Comparison of ENCODE assay signal across 8 cellular contexts in the genomic region with DNA sequence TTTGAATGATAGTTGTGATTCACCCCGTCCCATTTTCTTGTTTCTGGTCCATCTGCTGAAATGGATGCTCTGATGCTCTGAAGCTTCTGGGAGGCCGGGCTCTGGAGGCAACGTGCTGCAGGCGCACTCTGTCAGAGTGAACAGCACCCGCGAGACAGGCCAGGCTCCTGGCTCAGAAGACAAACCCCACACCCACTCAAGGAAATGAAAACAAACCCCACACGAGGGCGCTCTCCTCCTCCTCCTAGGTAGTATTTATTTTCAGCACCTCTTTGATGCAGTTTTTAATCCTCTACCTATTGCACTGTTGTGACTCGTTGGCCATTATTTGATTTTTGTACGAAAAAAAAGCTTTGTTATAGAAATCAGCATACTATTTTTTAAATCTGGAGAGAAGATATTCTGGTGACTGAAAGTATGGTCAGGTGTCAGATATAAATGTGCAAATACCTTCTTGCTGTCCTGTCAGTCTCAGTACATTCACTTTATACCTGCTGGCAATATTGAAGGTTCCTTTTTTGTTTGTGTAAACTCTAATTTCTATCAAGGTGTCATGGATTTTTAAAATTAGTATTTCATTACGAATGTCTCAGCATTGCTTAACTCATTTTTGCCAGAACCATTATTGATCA. TPM values are rescaled to one million over a fixed set of nuclear protein-coding genes. Genes with fewer than 3 reads are reported as not detected.
A peak's percentile ranks its signal among the peaks of the same experiment; 100 is the strongest.
DNase-seq lines count a peak whose midpoint lies in the region; ATAC-seq, FAIRE-seq and TF ChIP-seq lines count a peak whose summit lies in the region.

No MANE protein-coding gene starts in this region.

- H3K9me3 ChIP-seq in A549 (peaks cover 16% of the 10 kb centered on the region; the same call in 2 of the 3 replicates), OCI-LY3 (ENCODE audit: insufficient read depth, low read length) (no peaks in the 10 kb centered on the region), suprapubic skin (no peaks in the 10 kb centered on the region)

- H3K4me3 Mint-ChIP-seq in progenitor cell of endocrine pancreas (ENCODE audit: low read depth), result no peak overlapping the region

- H3K27ac Mint-ChIP-seq in progenitor cell of endocrine pancreas, result no peak overlapping the region

- H3K9ac ChIP-seq in OCI-LY3 (ENCODE audit: low read length), result no peak overlapping the region

- TF ChIP-seq RAD21 in A549 (conservative IDR thresholded peaks at IDR 0.05 in 1 of 2, IDR thresholded peaks at IDR 0.05 in 1 of 2), result peak; percentile 42 to 53; a peak in 4 of 5 replicates

- TF ChIP-seq EP300 in A549 (IDR thresholded peaks at IDR 0.05) (no peak), suprapubic skin (IDR thresholded peaks at IDR 0.05) (no peak)

- WGBS in A549 (ENCODE audit: missing lambda C conversion rate), result 9% methylated on average over 11 of the region's 11 CpGs
- 47% methylated on average over 11 of the region's 11 CpGs for WGBS in suprapubic skin

- H2AFZ ChIP-seq in OCI-LY3 (ENCODE audit: low read depth, low read length), result no peak overlapping the region

- H3K4me1 ChIP-seq in A549 (no peaks in the 10 kb centered on the region), OCI-LY3 (ENCODE audit: low read length) (peaks cover 7% of the 10 kb centered on the region), suprapubic skin (no peaks in the 10 kb centered on the region)

- H3K4me1 Mint-ChIP-seq in progenitor cell of endocrine pancreas (ENCODE audit: low read depth), result no peaks in the 10 kb centered on the region

- H3K4me3 ChIP-seq in A549, result no peak overlapping the region
- no peak overlapping the region for H3K4me3 ChIP-seq in OCI-LY3 (ENCODE audit: low read length)
- H3K4me3 ChIP-seq in fibroblast of the aortic adventitia (ENCODE audit: low read depth, low read length), result no peak overlapping the region
- H3K4me3 ChIP-seq in suprapubic skin, result no peak overlapping the region

- no peaks in the 10 kb centered on the region for H3K79me2 ChIP-seq in OCI-LY3 (ENCODE audit: low read length)

- no peak for FAIRE-seq in A549 (lab: Jason Lieb, UNC)

- POLR2A ChIA-PET in A549 (lab: Yijun Ruan, JAX), result no interaction called here

- no peaks in the 10 kb centered on the region for H3K27me3 ChIP-seq in OCI-LY3 (ENCODE audit: low read depth, low read length)
- H3K27me3 ChIP-seq in suprapubic skin, result no peaks in the 10 kb centered on the region

- ATAC-seq in A549 (peak; percentile 72 to 86; a peak in 4 of 6 replicates), GM18502 (IDR thresholded peaks at IDR 0.05; ENCODE audit: poor library complexity, unreplicated experiment) (peak; percentile 48), HG02763 (IDR thresholded peaks at IDR 0.05; ENCODE audit: unreplicated experiment) (no peak)

- H3K4me2 ChIP-seq in A549, result no peak overlapping the region
- peak overlapping the region; percentile 6; the same call in 1 of the 2 replicates for H3K4me2 ChIP-seq in OCI-LY3 (ENCODE audit: low read length)

- TF ChIP-seq POLR2A in A549 (IDR thresholded peaks at IDR 0.05; ENCODE audit: low read length) (no peak), suprapubic skin (IDR thresholded peaks at IDR 0.05) (no peak)

- H4K20me1 ChIP-seq in OCI-LY3 (ENCODE audit: insufficient read depth, low read length), result no peaks in the 10 kb centered on the region

- CTCF ChIA-PET in A549 (lab: Yijun Ruan, JAX), result interaction anchor here (0.6 to 1.3 kb wide), 5 partner anchors 9 to 133 kb away, joined by 3 to 4 read pairs (median 3); no protein-coding TSS in a partner anchor

- peak; percentile 52 for TF ChIP-seq CTCF in A549 (IDR thresholded peaks at IDR 0.05)
- TF ChIP-seq CTCF in OCI-LY3 (IDR thresholded peaks at IDR 0.05; ENCODE audit: low read depth, low read length), result peak; percentile 60
- peak; percentile 51 for TF ChIP-seq CTCF in fibroblast of the aortic adventitia (IDR thresholded peaks at IDR 0.05; ENCODE audit: insufficient read depth, low read length)
- peak; percentile 59 for TF ChIP-seq CTCF in progenitor cell of endocrine pancreas (IDR thresholded peaks at IDR 0.05; ENCODE audit: unreplicated experiment)
- TF ChIP-seq CTCF in suprapubic skin (IDR thresholded peaks at IDR 0.05), result peak in 1 of 2 donors; percentile 36

- peaks cover 9% of the 10 kb centered on the region for H3K9me3 Mint-ChIP-seq in progenitor cell of endocrine pancreas (ENCODE audit: low read depth)

- H3K36me3 Mint-ChIP-seq in progenitor cell of endocrine pancreas (ENCODE audit: insufficient read depth), result no peaks in the 10 kb centered on the region

- H3K27me3 Mint-ChIP-seq in progenitor cell of endocrine pancreas, result peaks cover 28% of the 10 kb centered on the region

- DNase-seq in A549 (ENCODE audit: low read depth in 1 of 2, low spot score in 1 of 2), result peak in 1 of 2 experiments; percentile 59
- DNase-seq in activated T-cell treated with anti-CD3 and anti-CD28 coated beads, Interleukin-2, amount 50 U/mL, for 48 hours, result peak; percentile 74 to 81
- peak; percentile 59 for DNase-seq in fibroblast of the aortic adventitia (ENCODE audit: low read depth)
- no peak for DNase-seq in progenitor cell of endocrine pancreas (ENCODE audit: low spot score, unreplicated experiment)
- no peak for DNase-seq in suprapubic skin (ENCODE audit: low spot score in 2 of 2)

- no peaks in the 10 kb centered on the region for H3K36me3 ChIP-seq in OCI-LY3 (replicated peaks; ENCODE audit: low read depth, low read length)
- H3K36me3 ChIP-seq in suprapubic skin, result no peaks in the 10 kb centered on the region

- no peak overlapping the region for H3K27ac ChIP-seq in A549
- H3K27ac ChIP-seq in OCI-LY3 (ENCODE audit: low read length), result no peak overlapping the region
- no peak overlapping the region for H3K27ac ChIP-seq in suprapubic skin

TF ChIP-seq in A549, 52 proteins besides CTCF, POLR2A, EP300 and RAD21:
- TF ChIP-seq SMC3 (IDR thresholded peaks at IDR 0.05) (peak; percentile 34; the same call in 2 of the 3 replicates), CHD4 (IDR thresholded peaks at IDR 0.05; ENCODE audit: borderline replicate concordance) (no peak)

RNA-seq across cellular contexts. Expression of a gene that starts 10.3 kb away (rescaled TPM):
- polyA plus RNA-seq in A549 (2011; rRNA removed), result 24.0 and 29.5 TPM in 2 replicates
- 13.4 and 17.8 TPM in 2 replicates for polyA plus RNA-seq in A549 (2012; cell fraction: cytosol; rRNA removed)
- 17.7 and 22.6 TPM in 2 replicates for polyA plus RNA-seq in A549 (2012; cell fraction: nucleus; rRNA removed)
- polyA plus RNA-seq in A549 (2017; fragmentation: RNase III; extraction: RNeasy Plus Mini Kit Qiagen cat#74134 plus additional on column Dnase treatment), result 15.1 to 17.1 TPM (median 16.6 TPM) in 3 replicates
- polyA minus RNA-seq in A549 (2011; rRNA and poly(A)+ RNA removed), result 28.1 and 35.4 TPM in 2 replicates
- 10.2 and 11.0 TPM in 2 replicates for total RNA-seq in fibroblast of the aortic adventitia (ENCODE audit: low replicate concordance)
- 22.1 TPM in 2 replicates for total RNA-seq in progenitor cell of endocrine pancreas
- total RNA-seq in suprapubic skin, result 1 to 10 TPM in 3 of 4 donors, under 1 TPM in 1; 0.91 to 3.6 (median 2.6) TPM

RNA-seq across cellular contexts. Expression of a gene that starts 42.5 kb away (rescaled TPM):
- not detected in 2 replicates for polyA plus RNA-seq in A549 (2011; rRNA removed)
- polyA plus RNA-seq in A549 (2012; cell fraction: cytosol; rRNA removed), result not detected in 2 replicates
- not detected in 2 replicates for polyA plus RNA-seq in A549 (2012; cell fraction: nucleus; rRNA removed)
- polyA plus RNA-seq in A549 (2017; fragmentation: RNase III; extraction: RNeasy Plus Mini Kit Qiagen cat#74134 plus additional on column Dnase treatment), result not detected in 3 replicates
- polyA minus RNA-seq in A549 (2011; rRNA and poly(A)+ RNA removed), result not detected in 2 replicates
- not detected in 2 replicates for total RNA-seq in fibroblast of the aortic adventitia (ENCODE audit: low replicate concordance)
- not detected in 2 replicates for total RNA-seq in progenitor cell of endocrine pancreas
- not detected for total RNA-seq in suprapubic skin

Comparison
In these comparisons a context has a peak if more than half of its experiments do, and no peak if none do; other contexts are left out.
1. DNase-seq: peak in activated T-cell treated with anti-CD3 and anti-CD28 coated beads, Interleukin-2, amount 50 U/mL, for 48 hours (2 of 2) and fibroblast of the aortic adventitia (single experiment); none in progenitor cell of endocrine pancreas (single experiment) and suprapubic skin (0 of 2).